Comparison of ENCODE assay signal across 18 cellular contexts in the genomic region with DNA sequence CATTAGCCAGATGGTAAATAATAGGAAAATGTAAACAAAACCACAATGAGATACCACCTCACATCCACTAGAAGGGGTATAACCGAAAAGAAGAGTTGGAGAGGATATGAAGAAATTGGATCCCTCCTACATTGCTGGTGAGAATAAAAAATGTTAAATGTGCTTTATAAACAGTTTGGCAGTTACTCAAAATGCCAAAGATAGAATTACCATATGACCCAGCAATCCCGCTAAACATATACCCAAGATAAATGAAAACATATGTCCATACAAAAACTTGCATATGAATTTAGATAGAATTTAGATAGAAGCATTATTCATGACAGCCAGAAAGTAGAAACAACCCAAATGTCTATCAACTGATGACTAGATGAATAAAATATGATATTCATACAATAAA. TPM values are rescaled to one million over a fixed set of nuclear protein-coding genes. Genes with fewer than 3 reads are reported as not detected.
DNase-seq lines count a peak whose midpoint lies in the region; ATAC-seq and TF ChIP-seq lines count a peak whose summit lies in the region.
"Had no signal": no experiment of that assay in that cellular context is flagged by ENCODE, and none has a peak within 500 bp of the region (broad histone marks: within the 10 kb centered on the region; RNA-seq: fewer than 3 reads in every experiment).

No MANE protein-coding gene starts in this region.

- no peaks in the 10 kb centered on the region for H3K27me3 Mint-ChIP-seq in chondrocyte (ENCODE audit: low read depth)

- no peak for ATAC-seq in GM21737 (IDR thresholded peaks at IDR 0.05; ENCODE audit: unreplicated experiment)

- peaks cover 31% of the 10 kb centered on the region for H3K4me1 Mint-ChIP-seq in chondrocyte (ENCODE audit: low read depth)
- H3K4me1 Mint-ChIP-seq: CD4-positive, CD25-positive, alpha-beta regulatory T cell had no signal

- CTCF ChIA-PET in A673 (lab: Charles Lee): no interaction called here

- DNase-seq in A673 (ENCODE audit: low spot score) (peak; percentile 61), RPMI7951 (ENCODE audit: low read depth) (peak; percentile 9), chondrocyte (ENCODE audit: low spot score) (no peak), foreskin fibroblast (peak; percentile 28 to 69), NCI-H1930 (lab: John Stamatoyannopoulos, UW) (no peak), NCI-H82 treated with DMSO at 0.1 percent for 48 hours (lab: John Stamatoyannopoulos, UW; ENCODE audit: unreplicated experiment) (no peak)
- DNase-seq: 8988T; ACHN; Calu3; CD4-positive, CD25-positive, alpha-beta regulatory T cell; DMS 273 treated with DMSO at 0.1 percent for 48 hours; DMS79 treated with DMSO at 0.1 percent for 48 hours; GDM1; HFFc6 had no signal

- H3K27ac ChIP-seq in A673 (ENCODE audit: low read depth, low read length, poor library complexity, severe bottlenecking): peak overlapping the region; percentile 65
- H3K27ac ChIP-seq: BLaER1 treated with 17β-estradiol and CSF1 and Interleukin-3, amounts not matched to agents 10 nM and 100 nM had no signal

- H3K36me3 ChIP-seq in A673 (ENCODE audit: insufficient read depth, low read length, poor library complexity, severe bottlenecking): no peaks in the 10 kb centered on the region
- H3K36me3 ChIP-seq: BLaER1 treated with 17β-estradiol and CSF1 and Interleukin-3, amounts not matched to agents 10 nM and 100 nM; HAP-1 had no signal

- H3K27ac Mint-ChIP-seq in chondrocyte (ENCODE audit: unreplicated experiment): no peak overlapping the region
- H3K27ac Mint-ChIP-seq: CD4-positive, CD25-positive, alpha-beta regulatory T cell; HFFc6 had no signal

- H3K9me3 Mint-ChIP-seq in chondrocyte (ENCODE audit: low read depth): no peaks in the 10 kb centered on the region
- H3K9me3 Mint-ChIP-seq: CD4-positive, CD25-positive, alpha-beta regulatory T cell; HFFc6 had no signal

- H3K36me3 Mint-ChIP-seq in chondrocyte (ENCODE audit: low read depth): no peaks in the 10 kb centered on the region
- H3K36me3 Mint-ChIP-seq: CD4-positive, CD25-positive, alpha-beta regulatory T cell had no signal

- no peak for TF ChIP-seq CTCF in A673 (conservative IDR thresholded peaks at IDR 0.05; ENCODE audit: low read depth, low read length)
- TF ChIP-seq CTCF in chondrocyte (IDR thresholded peaks at IDR 0.05): peak; percentile 50
- TF ChIP-seq CTCF in foreskin fibroblast (IDR thresholded peaks at IDR 0.05; ENCODE audit: low read depth, low read length): no peak

- BruUV-seq in A673 (replicated peaks; lab: Mats Ljungman, UMichigan): no TSS peak

- no peaks in the 10 kb centered on the region for H3K27me3 ChIP-seq in A673 (replicated peaks; ENCODE audit: insufficient read depth, low read depth, low read length, poor library complexity)
- H3K27me3 ChIP-seq: BLaER1 treated with 17β-estradiol and CSF1 and Interleukin-3, amounts not matched to agents 10 nM and 100 nM had no signal

- intact Hi-C loops in A673 (cut with micrococcal nuclease; ENCODE audit: unreplicated experiment): no loop called here

- peaks cover 32% of the 10 kb centered on the region for H3K4me1 ChIP-seq in A673 (ENCODE audit: insufficient read depth, low read length, poor library complexity, severe bottlenecking)
- H3K4me1 ChIP-seq: HAP-1 had no signal

- H3K4me3 ChIP-seq in A673 (ENCODE audit: low read depth, low read length, poor library complexity, severe bottlenecking) (no peak overlapping the region), foreskin fibroblast (ENCODE audit: low read depth in 1 of 2, low read length in 2 of 2) (no peak overlapping the region)
- H3K4me3 ChIP-seq: BLaER1 treated with 17β-estradiol and CSF1 and Interleukin-3, amounts not matched to agents 10 nM and 100 nM; HAP-1 had no signal

- POLR2A ChIA-PET in A673 (lab: Charles Lee; ENCODE audit: low non-redundant PET): no interaction called here

- no peak overlapping the region for H3K4me3 Mint-ChIP-seq in chondrocyte (ENCODE audit: unreplicated experiment)
- H3K4me3 Mint-ChIP-seq: CD4-positive, CD25-positive, alpha-beta regulatory T cell; HFFc6 had no signal

- H3K9me3 ChIP-seq in A673 (ENCODE audit: low read depth, low read length, poor library complexity, severe bottlenecking): no peaks in the 10 kb centered on the region
- H3K9me3 ChIP-seq: BLaER1 treated with 17β-estradiol and CSF1 and Interleukin-3, amounts not matched to agents 10 nM and 100 nM; HAP-1 had no signal

RNA-seq across cellular contexts. Expression of a gene that starts 4.4 kb away (rescaled TPM):
- total RNA-seq in A673 (2021) (0.20 TPM in 1 of 2 replicates, not detected in the other), chondrocyte (0.24 to 0.87 TPM (median 0.55 TPM) in 3 replicates)
- under 0.01 and 0.20 TPM in 2 replicates for total RNA-seq in RPMI7951 (2014; rRNA removed; shearing (Covaris generic))
- total RNA-seq: Calu3; CD4-positive, CD25-positive, alpha-beta regulatory T cell; H1; HFFc6 had no signal

Comparison
In these comparisons a context has a peak if more than half of its experiments do, and no peak if none do; other contexts are left out.
1. DNase-seq: peak in A673 (single experiment), RPMI7951 (single experiment) and foreskin fibroblast (2 of 2); none in chondrocyte (single experiment), NCI-H1930 (0 of 2) and NCI-H82 treated with DMSO at 0.1 percent for 48 hours (single experiment).